In genomic region chr5:110064593-110065268, GRCh38 we compare ENCODE assay signal across 23 cellular contexts.
A peak's percentile ranks its signal among the peaks of the same experiment; 100 is the strongest.
DNase-seq lines count a peak whose midpoint lies in the region; ATAC-seq, FAIRE-seq and TF ChIP-seq lines count a peak whose summit lies in the region.
"Had no signal": no experiment of that assay in that cellular context is flagged by ENCODE, and none has a peak within 500 bp of the region (broad histone marks: within the 10 kb centered on the region; RNA-seq: fewer than 3 reads in every experiment).

No MANE protein-coding gene starts in this region.

- H3K36me3 ChIP-seq in Loucy (ENCODE audit: insufficient read depth, low read length) (no peaks in the 10 kb centered on the region), H1 (ENCODE audit: control insufficient read depth in 2 of 4, insufficient read depth in 4 of 4, low read length in 3 of 4) (no peaks in the 10 kb centered on the region), esophagus squamous epithelium (no peaks in the 10 kb centered on the region)
- H3K36me3 ChIP-seq: MG63 had no signal

- no peak overlapping the region for H4K5ac ChIP-seq in H1 (ENCODE audit: insufficient read length, low read depth, low read length)

- H3K4ac ChIP-seq in H1 (replicated peaks; ENCODE audit: insufficient read length, low read depth, low read length) = no peak overlapping the region

- no peak overlapping the region for H2BK15ac ChIP-seq in H1 (ENCODE audit: low read length)

- H3K14ac ChIP-seq in H1 (ENCODE audit: insufficient read length) = no peak overlapping the region

- H2BK12ac ChIP-seq in H1 (ENCODE audit: low read depth, low read length) = no peak overlapping the region

- no peaks in the 10 kb centered on the region for H3K79me2 ChIP-seq in Loucy (ENCODE audit: insufficient read depth, low read length)
- H3K79me2 ChIP-seq in H1 (ENCODE audit: control insufficient read depth in 1 of 2, insufficient read depth in 2 of 2, low read length in 2 of 2) = no peaks in the 10 kb centered on the region

- H3K9me3 Mint-ChIP-seq in stimulated activated naive CD8-positive, alpha-beta T cell treated with anti-CD3 and anti-CD28 coated beads, Interleukin-15, amount 100 ng/mL, for 72 hours = peaks cover 7 to 17% of the 10 kb centered on the region in 2 donors
- peaks cover 9 to 10% of the 10 kb centered on the region in 2 donors for H3K9me3 Mint-ChIP-seq in stimulated activated naive B cell treated with anti-CD40 and anti-IgM and Interleukin-4, amounts not matched to agents 10 μg/mL and 1 μg/mL and 100 μg/mL, for 72 hours

- TF ChIP-seq CTCF in Loucy (conservative IDR thresholded peaks at IDR 0.05; ENCODE audit: low read length) (no peak), H1 (IDR thresholded peaks at IDR 0.05; ENCODE audit: control extremely low read depth in 1 of 3, insufficient read depth in 1 of 3, low read depth in 1 of 3, low read length in 3 of 3) (no peak), esophagus squamous epithelium (IDR thresholded peaks at IDR 0.05) (no peak)

- H3K4me1 ChIP-seq in Loucy (ENCODE audit: insufficient read depth, low read length, poor library complexity, severe bottlenecking) = peaks cover 19% of the 10 kb centered on the region
- H3K4me1 ChIP-seq in H1 (replicated peaks in 1 of 4; ENCODE audit: control insufficient read depth in 3 of 4, insufficient read depth in 4 of 4, low read length in 3 of 4) = no peaks in the 10 kb centered on the region
- H3K4me1 ChIP-seq in esophagus squamous epithelium = no peaks in the 10 kb centered on the region

- peak overlapping the region; percentile 34 for H3K4me3 ChIP-seq in Loucy (ENCODE audit: low read length, poor library complexity, severe bottlenecking)
- no peak overlapping the region for H3K4me3 ChIP-seq in H1 (ENCODE audit: extremely low read depth in 1 of 4, insufficient read depth in 2 of 4, low read depth in 3 of 4, low read length in 4 of 4)
- H3K4me3 ChIP-seq in esophagus squamous epithelium = no peak overlapping the region
- H3K4me3 ChIP-seq: MG63, SK-N-MC had no signal

- H3K27ac Mint-ChIP-seq in stimulated activated naive CD8-positive, alpha-beta T cell treated with anti-CD3 and anti-CD28 coated beads, Interleukin-15, amount 100 ng/mL, for 72 hours = no peak overlapping the region
- H3K27ac Mint-ChIP-seq in stimulated activated naive B cell treated with anti-CD40 and anti-IgM and Interleukin-4, amounts not matched to agents 10 μg/mL and 1 μg/mL and 100 μg/mL, for 72 hours = no peak overlapping the region
- H3K27ac Mint-ChIP-seq: B cell had no signal

- TF ChIP-seq RAD21 in H1 (IDR thresholded peaks at IDR 0.05 in 1 of 2, conservative IDR thresholded peaks at IDR 0.05 in 1 of 2; ENCODE audit: low read depth in 2 of 2, low read length in 2 of 2) = no peak

- H3K56ac ChIP-seq in H1 (replicated peaks; ENCODE audit: insufficient read length, low read depth, low read length) = no peak overlapping the region

- ATAC-seq in stimulated activated naive CD8-positive, alpha-beta T cell treated with anti-CD3 and anti-CD28 coated beads, Interleukin-15, amount 100 ng/mL, for 72 hours = peak; percentile 9
- no peak for ATAC-seq in stimulated activated naive CD8-positive, alpha-beta T cell treated with anti-CD3 and anti-CD28 coated beads, Interleukin-15, Interleukin-2, amounts not matched to agents 100 U/mL and 50 U/mL, for 24 hours
- ATAC-seq in stimulated activated naive B cell treated with anti-CD40 and anti-IgM and Interleukin-4, amounts not matched to agents 10 μg/mL and 1 μg/mL and 100 μg/mL, for 72 hours (replicated peaks) = peak; percentile 83 to 89
- ATAC-seq in GM21619 (IDR thresholded peaks at IDR 0.05; ENCODE audit: unreplicated experiment) = no peak

- no peak overlapping the region for H2AFZ ChIP-seq in Loucy (ENCODE audit: low read length)
- H2AFZ ChIP-seq in H1 (ENCODE audit: low read length) = 0 out of 2 replicates have a peak overlapping the region, but pooled peaks have one; percentile 50

- H3K36me3 Mint-ChIP-seq in stimulated activated naive B cell treated with anti-CD40 and anti-IgM and Interleukin-4, amounts not matched to agents 10 μg/mL and 1 μg/mL and 100 μg/mL, for 72 hours = no peaks in the 10 kb centered on the region

- H2BK5ac ChIP-seq in H1 (ENCODE audit: low read depth, low read length) = no peak overlapping the region

- H3K9me3 ChIP-seq in Loucy (ENCODE audit: insufficient read depth, low read depth, low read length) (no peaks in the 10 kb centered on the region), H1 (ENCODE audit: insufficient read depth in 2 of 2, low read depth in 1 of 2, low read length in 1 of 2) (no peaks in the 10 kb centered on the region), esophagus squamous epithelium (no peaks in the 10 kb centered on the region)

- no peaks in the 10 kb centered on the region for H3K79me1 ChIP-seq in H1 (ENCODE audit: low read depth, low read length)

- no peak overlapping the region for H2AK5ac ChIP-seq in H1 (ENCODE audit: low read depth, low read length)

- DNase-seq in stimulated activated naive CD8-positive, alpha-beta T cell treated with anti-CD3 and anti-CD28 coated beads, Interleukin-15, amount 100 ng/mL, for 72 hours = no peak
- DNase-seq in stimulated activated naive CD8-positive, alpha-beta T cell treated with anti-CD3 and anti-CD28 coated beads, Interleukin-15, Interleukin-2, amounts not matched to agents 100 U/mL and 50 U/mL, for 24 hours = no peak
- DNase-seq in H1 (ENCODE audit: low read depth in 1 of 2, low spot score in 2 of 2) (no peak), esophagus squamous epithelium (lab: John Stamatoyannopoulos, UW) (no peak), NCI-H2227 treated with DMSO at 0.1 percent for 48 hours (lab: John Stamatoyannopoulos, UW) (no peak)
- DNase-seq in stimulated activated naive B cell treated with anti-CD40 and anti-IgM and Interleukin-4, amounts not matched to agents 10 μg/mL and 1 μg/mL and 100 μg/mL, for 72 hours = no peak
- DNase-seq: Calu3, DMS79 treated with DMSO at 0.1 percent for 48 hours, GF-D8, MG63, NCI-H1048, NCI-H1417, NCI-H1694, NCI-H2029 treated with DMSO at 0.1 percent for 48 hours, NCI-H510A, NCI-H69, SIG-M5 had no signal

- no peak overlapping the region for H4K8ac ChIP-seq in H1 (ENCODE audit: extremely low read depth, insufficient read depth, low read length)

- H2BK20ac ChIP-seq in H1 (ENCODE audit: low read length) = no peak overlapping the region

- no peaks in the 10 kb centered on the region for H3K27me3 Mint-ChIP-seq in stimulated activated naive CD8-positive, alpha-beta T cell treated with anti-CD3 and anti-CD28 coated beads, Interleukin-15, amount 100 ng/mL, for 72 hours
- peaks cover 0 to 3% of the 10 kb centered on the region in 2 donors for H3K27me3 Mint-ChIP-seq in stimulated activated naive B cell treated with anti-CD40 and anti-IgM and Interleukin-4, amounts not matched to agents 10 μg/mL and 1 μg/mL and 100 μg/mL, for 72 hours
- H3K27me3 Mint-ChIP-seq: B cell had no signal

- no peaks in the 10 kb centered on the region for H3K23me2 ChIP-seq in H1 (ENCODE audit: low read depth, low read length)

- TF ChIP-seq POLR2A in H1 (IDR thresholded peaks at IDR 0.05; ENCODE audit: control extremely low read depth in 1 of 2, low read depth in 2 of 2, low read length in 2 of 2) = no peak
- no peak for TF ChIP-seq POLR2A in esophagus squamous epithelium (IDR thresholded peaks at IDR 0.05)

- H3K27me3 ChIP-seq in Loucy (ENCODE audit: insufficient read depth, low read length, poor library complexity, severe bottlenecking) = no peaks in the 10 kb centered on the region
- no peaks in the 10 kb centered on the region for H3K27me3 ChIP-seq in H1 (replicated peaks in 1 of 4; ENCODE audit: control insufficient read depth in 3 of 4, extremely low read depth in 1 of 4, insufficient read depth in 3 of 4, low read length in 3 of 4)
- no peaks in the 10 kb centered on the region for H3K27me3 ChIP-seq in esophagus squamous epithelium
- H3K27me3 ChIP-seq: MG63 had no signal

- H3K9ac ChIP-seq in Loucy (ENCODE audit: low read depth, low read length, poor library complexity, severe bottlenecking) (no peak overlapping the region), H1 (replicated peaks in 1 of 4; ENCODE audit: extremely low read depth in 1 of 4, low read depth in 3 of 4, low read length in 3 of 4) (no peak overlapping the region)

- POLR2A ChIA-PET in H1 (lab: Charles Lee; ENCODE audit: partially characterized antibody) = no interaction called here

- peaks cover 22% of the 10 kb centered on the region for H3K4me1 Mint-ChIP-seq in stimulated activated naive CD8-positive, alpha-beta T cell treated with anti-CD3 and anti-CD28 coated beads, Interleukin-15, amount 100 ng/mL, for 72 hours
- peaks cover 6 to 15% of the 10 kb centered on the region in 2 donors for H3K4me1 Mint-ChIP-seq in stimulated activated naive B cell treated with anti-CD40 and anti-IgM and Interleukin-4, amounts not matched to agents 10 μg/mL and 1 μg/mL and 100 μg/mL, for 72 hours
- H3K4me1 Mint-ChIP-seq: B cell had no signal

- H3K23ac ChIP-seq in H1 (ENCODE audit: insufficient read length) = no peak overlapping the region

- FAIRE-seq in H1 (lab: Jason Lieb, UNC) = no peak
- FAIRE-seq: GM12891, H54 had no signal

- no peak overlapping the region for H3K18ac ChIP-seq in H1 (ENCODE audit: extremely low read depth, low read length)

- intact Hi-C loops in esophagus squamous epithelium (cut with DNase I) = no loop called here

- 91% methylated on average over 3 of the region's 4 CpGs; no CpG with 5 or more reads in 1 of the 2 experiments for WGBS in H1 (ENCODE audit: extremely low coverage in 1 of 2, insufficient coverage in 1 of 2, insufficient read length in 1 of 2, insufficient replicate concordance in 2 of 2, low coverage in 1 of 2, low lambda C conversion rate in 2 of 2, missing lambda C conversion rate in 1 of 2), 2 experiments
- WGBS in esophagus squamous epithelium, 2 donors = 79 to 84% methylated on average over 3 of the region's 4 CpGs

- TF ChIP-seq EP300 in H1 (IDR thresholded peaks at IDR 0.05; ENCODE audit: borderline replicate concordance in 1 of 2, low read depth in 2 of 2, low read length in 2 of 2) = no peak

- no peaks in the 10 kb centered on the region for H3F3A ChIP-seq in Loucy (ENCODE audit: low read depth)

- no peak overlapping the region for H3K4me3 Mint-ChIP-seq in stimulated activated naive CD8-positive, alpha-beta T cell treated with anti-CD3 and anti-CD28 coated beads, Interleukin-15, amount 100 ng/mL, for 72 hours
- H3K4me3 Mint-ChIP-seq in stimulated activated naive B cell treated with anti-CD40 and anti-IgM and Interleukin-4, amounts not matched to agents 10 μg/mL and 1 μg/mL and 100 μg/mL, for 72 hours = no peak overlapping the region
- H3K4me3 Mint-ChIP-seq: B cell had no signal

- peak overlapping the region; percentile 56 for H3K4me2 ChIP-seq in Loucy (ENCODE audit: low read depth, low read length, poor library complexity, severe bottlenecking)
- H3K4me2 ChIP-seq in H1 (ENCODE audit: insufficient read depth in 1 of 2, low read depth in 2 of 2, low read length in 2 of 2) = no peak overlapping the region

- H4K20me1 ChIP-seq in Loucy (ENCODE audit: insufficient read depth, low read length, poor library complexity, severe bottlenecking) (no peaks in the 10 kb centered on the region), H1 (replicated peaks in 1 of 2; ENCODE audit: control insufficient read depth in 1 of 2, insufficient read depth in 2 of 2, low read length in 2 of 2) (no peaks in the 10 kb centered on the region)

- no peak overlapping the region for H2BK120ac ChIP-seq in H1 (replicated peaks; ENCODE audit: low read depth, low read length)

- H3K9me2 ChIP-seq in Loucy (replicated peaks; ENCODE audit: low read depth, low read length) = no peaks in the 10 kb centered on the region

- no peak overlapping the region for H4K91ac ChIP-seq in H1 (replicated peaks; ENCODE audit: insufficient read length, low read length)

- H3K27ac ChIP-seq in H1 (ENCODE audit: low read depth, low read length) (no peak overlapping the region), esophagus squamous epithelium (no peak overlapping the region)
- H3K27ac ChIP-seq: SK-N-MC had no signal

- CTCF ChIA-PET in H1 (lab: Charles Lee; ENCODE audit: partially characterized antibody) = interaction anchor here (1.6 to 1.7 kb wide), 2 partner anchors 20 to 268 kb away, joined by 4 to 7 read pairs; no protein-coding TSS in a partner anchor

Comparison
In these comparisons a context has a peak if more than half of its experiments do, and no peak if none do; other contexts are left out.
1. ATAC-seq: peak in stimulated activated naive CD8-positive, alpha-beta T cell treated with anti-CD3 and anti-CD28 coated beads, Interleukin-15, amount 100 ng/mL, for 72 hours (single experiment) and stimulated activated naive B cell treated with anti-CD40 and anti-IgM and Interleukin-4, amounts not matched to agents 10 μg/mL and 1 μg/mL and 100 μg/mL, for 72 hours (2 of 2); none in stimulated activated naive CD8-positive, alpha-beta T cell treated with anti-CD3 and anti-CD28 coated beads, Interleukin-15, Interleukin-2, amounts not matched to agents 100 U/mL and 50 U/mL, for 24 hours (single experiment) and GM21619 (single experiment).